Comparison of ENCODE assay signal across 6 cellular contexts in genomic region chr19:17683078-17683477, GRCh38. TPM values are rescaled to one million over a fixed set of nuclear protein-coding genes. Genes with fewer than 3 reads are reported as not detected.
"Had no signal": no experiment of that assay in that cellular context is flagged by ENCODE, and none has a peak within 500 bp of the region (broad histone marks: within the 10 kb centered on the region; RNA-seq: fewer than 3 reads in every experiment).

No MANE protein-coding gene starts in this region.

- H3K4me3 Mint-ChIP-seq: GM23338, H9, IgD-negative memory B cell had no signal

- H3K4me2 ChIP-seq: GM23338, KMS-11 had no signal

- H3K9ac ChIP-seq: KMS-11 had no signal

- ATAC-seq: GM23338 had no signal

- H3K9me3 Mint-ChIP-seq: H9 had no signal

- H3K4me3 ChIP-seq: GM23338 had no signal

- FAIRE-seq: HTR-8/SVneo had no signal

- DNase-seq: H9, HCEC 1CT had no signal

- H3K27ac Mint-ChIP-seq: GM23338, H9 had no signal

- H2AFZ ChIP-seq: GM23338 had no signal

- H3K27ac ChIP-seq: KMS-11 had no signal

RNA-seq across cellular contexts. Expression of gene UNC13A, which starts 5.1 kb away (rescaled TPM):
- polyA plus RNA-seq: IgD-negative memory B cell had no signal
